12 cellular contexts compared by ENCODE assay signal in genomic region chr2:83081835-83082522, GRCh38.
DNase-seq lines count a peak whose midpoint lies in the region; ATAC-seq, FAIRE-seq and TF ChIP-seq lines count a peak whose summit lies in the region.
"Had no signal": no experiment of that assay in that cellular context is flagged by ENCODE, and none has a peak within 500 bp of the region (broad histone marks: within the 10 kb centered on the region; RNA-seq: fewer than 3 reads in every experiment).

No MANE protein-coding gene starts in this region.

- H3K4me3 ChIP-seq in OCI-LY3 (ENCODE audit: low read length) (no peak overlapping the region), fibroblast of mammary gland (ENCODE audit: control insufficient read depth, low read depth, low read length) (no peak overlapping the region), small intestine (ENCODE audit: low read depth in 1 of 2, low read length in 2 of 2) (no peak overlapping the region)

- peak overlapping the region; percentile 58; the same call in 1 of the 2 replicates for H2AFZ ChIP-seq in OCI-LY3 (ENCODE audit: low read depth, low read length)

- H3K4me1 Mint-ChIP-seq in natural killer cell treated with Interleukin-12 subunit alpha and Interleukin-12 subunit beta and Interleukin-15 and Interleukin-18, amount 100 ng/mL, for 72 hours (ENCODE audit: low read depth in 2 of 2): no peaks in the 10 kb centered on the region
- H3K4me1 Mint-ChIP-seq: B cell had no signal

- peak; percentile 6 for DNase-seq in NCI-H2171 treated with DMSO at 0.1 percent for 48 hours (lab: John Stamatoyannopoulos, UW)
- DNase-seq in NCI-H2171 (lab: John Stamatoyannopoulos, UW): no peak
- peak; percentile 7 for DNase-seq in fibroblast of mammary gland (ENCODE audit: low read depth)
- DNase-seq in small intestine: peak; percentile 74
- DNase-seq in natural killer cell treated with Interleukin-12 subunit alpha and Interleukin-12 subunit beta and Interleukin-15 and Interleukin-18, amount 100 ng/mL, for 72 hours (ENCODE audit: low spot score): no peak
- no peak for DNase-seq in activated gamma-delta T cell (lab: John Stamatoyannopoulos, UW)

- H3K36me3 Mint-ChIP-seq in natural killer cell treated with Interleukin-12 subunit alpha and Interleukin-12 subunit beta and Interleukin-15 and Interleukin-18, amount 100 ng/mL, for 72 hours: peaks cover 11% of the 10 kb centered on the region

- H3K79me2 ChIP-seq in OCI-LY3 (ENCODE audit: low read length): no peaks in the 10 kb centered on the region

- no peaks in the 10 kb centered on the region for H4K20me1 ChIP-seq in OCI-LY3 (ENCODE audit: insufficient read depth, low read length)

- H3K9me3 ChIP-seq in OCI-LY3 (ENCODE audit: insufficient read depth, low read length) (no peaks in the 10 kb centered on the region), small intestine (ENCODE audit: control insufficient read depth, low read depth) (no peaks in the 10 kb centered on the region)

- no peak for FAIRE-seq in small intestine (lab: Jason Lieb, UNC)

- no peaks in the 10 kb centered on the region for H3K27me3 Mint-ChIP-seq in natural killer cell treated with Interleukin-12 subunit alpha and Interleukin-12 subunit beta and Interleukin-15 and Interleukin-18, amount 100 ng/mL, for 72 hours
- H3K27me3 Mint-ChIP-seq: B cell; stimulated activated naive CD8-positive, alpha-beta T cell treated with anti-CD3 and anti-CD28 coated beads, Interleukin-15, Interleukin-2, amounts not matched to agents 100 ng/mL and 50 ng/mL, for 24 hours had no signal

- no peak overlapping the region for H3K27ac Mint-ChIP-seq in natural killer cell treated with Interleukin-12 subunit alpha and Interleukin-12 subunit beta and Interleukin-15 and Interleukin-18, amount 100 ng/mL, for 72 hours
- H3K27ac Mint-ChIP-seq: B cell; stimulated activated naive CD8-positive, alpha-beta T cell treated with anti-CD3 and anti-CD28 coated beads, Interleukin-15, Interleukin-2, amounts not matched to agents 100 ng/mL and 50 ng/mL, for 24 hours had no signal

- peaks cover 20% of the 10 kb centered on the region for H3K9me3 Mint-ChIP-seq in natural killer cell treated with Interleukin-12 subunit alpha and Interleukin-12 subunit beta and Interleukin-15 and Interleukin-18, amount 100 ng/mL, for 72 hours
- H3K9me3 Mint-ChIP-seq: nephron had no signal

- 25 to 41% (median 39%) methylated on average over 5 of the region's 5 CpGs for WGBS in small intestine, 3 donors

- no peak overlapping the region for H3K4me3 Mint-ChIP-seq in natural killer cell treated with Interleukin-12 subunit alpha and Interleukin-12 subunit beta and Interleukin-15 and Interleukin-18, amount 100 ng/mL, for 72 hours
- H3K4me3 Mint-ChIP-seq: B cell; nephron; stimulated activated naive CD8-positive, alpha-beta T cell treated with anti-CD3 and anti-CD28 coated beads, Interleukin-15, Interleukin-2, amounts not matched to agents 100 ng/mL and 50 ng/mL, for 24 hours had no signal

- ATAC-seq in natural killer cell treated with Interleukin-12 subunit alpha and Interleukin-12 subunit beta and Interleukin-15 and Interleukin-18, amount 100 ng/mL, for 72 hours: no peak
- ATAC-seq in GM19455 (IDR thresholded peaks at IDR 0.05; ENCODE audit: unreplicated experiment): no peak
- ATAC-seq: activated CD4-positive, CD25-positive, alpha-beta regulatory T cell treated with anti-CD3 and anti-CD28 coated beads, Interleukin-2, amount 50 U/mL, for 24 hours had no signal

- no peak overlapping the region for H3K9ac ChIP-seq in OCI-LY3 (ENCODE audit: low read length)

- H3K36me3 ChIP-seq in OCI-LY3 (replicated peaks; ENCODE audit: low read depth, low read length) (no peaks in the 10 kb centered on the region), small intestine (ENCODE audit: control insufficient read depth in 2 of 2, insufficient read depth in 2 of 2, low read length in 2 of 2) (no peaks in the 10 kb centered on the region)

- H3K27ac ChIP-seq in OCI-LY3 (ENCODE audit: low read length): no peak overlapping the region
- H3K27ac ChIP-seq in small intestine (ENCODE audit: low read depth in 1 of 2, low read length in 1 of 2): no peak overlapping the region

- TF ChIP-seq CTCF in OCI-LY3 (IDR thresholded peaks at IDR 0.05; ENCODE audit: low read depth, low read length) (no peak), fibroblast of mammary gland (conservative IDR thresholded peaks at IDR 0.05; ENCODE audit: control insufficient read depth, insufficient read depth, low read depth, low read length) (no peak)

- no peaks in the 10 kb centered on the region for H3K4me1 ChIP-seq in OCI-LY3 (ENCODE audit: low read length)
- H3K4me1 ChIP-seq in small intestine (ENCODE audit: control insufficient read depth in 2 of 2, insufficient read depth in 1 of 2, low read depth in 1 of 2, low read length in 1 of 2): no peaks in the 10 kb centered on the region

- no peak overlapping the region for H3K4me2 ChIP-seq in OCI-LY3 (ENCODE audit: low read length)

- no peaks in the 10 kb centered on the region for H3K27me3 ChIP-seq in OCI-LY3 (ENCODE audit: low read depth, low read length)
- H3K27me3 ChIP-seq in small intestine (ENCODE audit: control insufficient read depth in 2 of 2, insufficient read depth in 2 of 2, low read length in 2 of 2): no peaks in the 10 kb centered on the region

Comparison
In these comparisons a context has a peak if more than half of its experiments do, and no peak if none do; other contexts are left out.
1. DNase-seq: peak in NCI-H2171 treated with DMSO at 0.1 percent for 48 hours (single experiment), fibroblast of mammary gland (single experiment) and small intestine (single experiment); none in NCI-H2171 (single experiment), natural killer cell treated with Interleukin-12 subunit alpha and Interleukin-12 subunit beta and Interleukin-15 and Interleukin-18, amount 100 ng/mL, for 72 hours (single experiment) and activated gamma-delta T cell (single experiment).